Comparison of ENCODE assay signal across 11 cellular contexts in genomic region chr12:90502070-90502469, GRCh38.
"Had no signal": no experiment of that assay in that cellular context is flagged by ENCODE, and none has a peak within 500 bp of the region (broad histone marks: within the 10 kb centered on the region; RNA-seq: fewer than 3 reads in every experiment).

No MANE protein-coding gene starts in this region.

- ATAC-seq: GM23338, HCT116 had no signal

- H2AFZ ChIP-seq: GM23248, GM23338 had no signal

- FAIRE-seq: H1, H54 had no signal

- H3K4me2 ChIP-seq: GM23338 had no signal

- H3K36me3 ChIP-seq: HAP-1 had no signal

- H3K27ac ChIP-seq: GM23248 had no signal

- H3K9me3 ChIP-seq: HAP-1 had no signal

- H3K4me1 ChIP-seq: HAP-1 had no signal

- DNase-seq: GM23248, GOT3, H7, H9, HCEC 1CT, HFFc6 had no signal

- H3K4me3 ChIP-seq: GM23248, GM23338, HAP-1 had no signal

- H3K9ac ChIP-seq: GM23248 had no signal
